Comparison of ENCODE assay signal across 1 cellular context in genomic region chr14:100290607-100291304, GRCh38.
A peak's percentile ranks its signal among the peaks of the same experiment; 100 is the strongest.
TF ChIP-seq lines count a peak whose summit lies in the region.

No MANE protein-coding gene starts in this region.

TF ChIP-seq in HepG2, 621 proteins besides CTCF, POLR2A, EP300 and RAD21 (continued from another document and continues in another):
- TF ChIP-seq NFYC (CRISPR knock-in tag; IDR thresholded peaks at IDR 0.05) (no peak), ESRRA (CRISPR knock-in tag; IDR thresholded peaks at IDR 0.05; ENCODE audit: low read depth) (peak; percentile 84), ZNF530 (CRISPR knock-in tag; IDR thresholded peaks at IDR 0.05; ENCODE audit: low read depth) (no peak), POLR2G (IDR thresholded peaks at IDR 0.05; ENCODE audit: low read depth, low read length) (peak; percentile 23; the same call in 1 of the 2 replicates), CERS6 (CRISPR knock-in tag; IDR thresholded peaks at IDR 0.05) (no peak), E2F2 (CRISPR knock-in tag; IDR thresholded peaks at IDR 0.05; ENCODE audit: borderline replicate concordance) (no peak), ZNF710 (CRISPR knock-in tag; IDR thresholded peaks at IDR 0.05; ENCODE audit: borderline replicate concordance) (peak; percentile 20; the same call in 1 of the 2 replicates), ZNF580 (CRISPR knock-in tag; IDR thresholded peaks at IDR 0.05; ENCODE audit: borderline replicate concordance, low read depth) (peak; percentile 84; the same call in 1 of the 2 replicates), ZNF431 (CRISPR knock-in tag; IDR thresholded peaks at IDR 0.05; ENCODE audit: borderline replicate concordance, low read depth) (0 out of 2 replicates have a peak, but pooled peaks have one; percentile 85), HINFP (CRISPR knock-in tag; IDR thresholded peaks at IDR 0.05; ENCODE audit: low read depth) (0 out of 2 replicates have a peak, but pooled peaks have one; percentile 38), TOE1 (CRISPR knock-in tag; IDR thresholded peaks at IDR 0.05) (no peak), ZNF121 (CRISPR knock-in tag; IDR thresholded peaks at IDR 0.05) (no peak), SIX4 (CRISPR knock-in tag; IDR thresholded peaks at IDR 0.05) (no peak), LCORL (IDR thresholded peaks at IDR 0.05) (no peak), LCORL (CRISPR knock-in tag; IDR thresholded peaks at IDR 0.05) (peak; percentile 50; the same call in 1 of the 2 replicates), THAP7 (CRISPR knock-in tag; IDR thresholded peaks at IDR 0.05) (no peak), ZSCAN21 (CRISPR knock-in tag; IDR thresholded peaks at IDR 0.05; ENCODE audit: borderline replicate concordance) (peak; percentile 90), RFX1 (IDR thresholded peaks at IDR 0.05) (no peak), MXD4 (CRISPR knock-in tag; IDR thresholded peaks at IDR 0.05) (0 out of 2 replicates have a peak, but pooled peaks have one; percentile 48), ZNF556 (CRISPR knock-in tag; IDR thresholded peaks at IDR 0.05; ENCODE audit: borderline replicate concordance) (peak; percentile 68; the same call in 1 of the 2 replicates), FOXJ3 (CRISPR knock-in tag; IDR thresholded peaks at IDR 0.05; ENCODE audit: borderline replicate concordance) (peak; percentile 70; the same call in 1 of the 2 replicates), SCMH1 (CRISPR knock-in tag; IDR thresholded peaks at IDR 0.05; ENCODE audit: borderline replicate concordance) (no peak), ZNF512B (CRISPR knock-in tag; IDR thresholded peaks at IDR 0.05; ENCODE audit: borderline replicate concordance) (0 out of 2 replicates have a peak, but pooled peaks have one; percentile 36), MATR3 (CRISPR knock-in tag; IDR thresholded peaks at IDR 0.05) (no peak), IKZF1 (IDR thresholded peaks at IDR 0.05) (no peak), FOXM1 (CRISPR knock-in tag; IDR thresholded peaks at IDR 0.05) (no peak), REXO4 (CRISPR knock-in tag; IDR thresholded peaks at IDR 0.05; ENCODE audit: borderline replicate concordance) (no peak), TFDP2 (CRISPR knock-in tag; IDR thresholded peaks at IDR 0.05) (no peak), CREB1 (IDR thresholded peaks at IDR 0.05) (0 out of 2 replicates have a peak, but pooled peaks have one; percentile 5), CREB1 (CRISPR knock-in tag; IDR thresholded peaks at IDR 0.05) (0 out of 2 replicates have a peak, but pooled peaks have one; percentile 18), GATAD2A (CRISPR knock-in tag; IDR thresholded peaks at IDR 0.05) (peak; percentile 89), TBX3 (IDR thresholded peaks at IDR 0.05; ENCODE audit: borderline replicate concordance) (peak; percentile 68; the same call in 1 of the 2 replicates), SRSF4 (IDR thresholded peaks at IDR 0.05; ENCODE audit: low read depth, low read length, poor library complexity, severe bottlenecking) (no peak), SAFB2 (CRISPR knock-in tag; IDR thresholded peaks at IDR 0.05; ENCODE audit: borderline replicate concordance, low read depth) (no peak; the same call in 1 of the 2 replicates), MTF1 (CRISPR knock-in tag; IDR thresholded peaks at IDR 0.05) (no peak), MNT (IDR thresholded peaks at IDR 0.05) (0 out of 2 replicates have a peak, but pooled peaks have one; percentile 21), ZNF180 (CRISPR knock-in tag; IDR thresholded peaks at IDR 0.05; ENCODE audit: borderline replicate concordance, low read depth) (no peak), RFXANK (CRISPR knock-in tag; IDR thresholded peaks at IDR 0.05) (no peak), YY1 (IDR thresholded peaks at IDR 0.05; ENCODE audit: insufficient read depth, insufficient replicate concordance, low read depth, low read length) (peak; percentile 58), RFXAP (CRISPR knock-in tag; IDR thresholded peaks at IDR 0.05; ENCODE audit: borderline replicate concordance) (peak; percentile 60; the same call in 1 of the 2 replicates), ZNF672 (CRISPR knock-in tag; IDR thresholded peaks at IDR 0.05) (no peak), MED1 (CRISPR knock-in tag; IDR thresholded peaks at IDR 0.05) (peak; percentile 88), ZNF709 (CRISPR knock-in tag; IDR thresholded peaks at IDR 0.05) (no peak), JUNB (CRISPR knock-in tag; IDR thresholded peaks at IDR 0.05; ENCODE audit: borderline replicate concordance) (no peak), MEIS1 (CRISPR knock-in tag; IDR thresholded peaks at IDR 0.05; ENCODE audit: borderline replicate concordance) (0 out of 2 replicates have a peak, but pooled peaks have one; percentile 61), SETDB1 (CRISPR knock-in tag; IDR thresholded peaks at IDR 0.05; ENCODE audit: borderline replicate concordance) (no peak), ZNF839 (CRISPR knock-in tag; IDR thresholded peaks at IDR 0.05; ENCODE audit: borderline replicate concordance) (0 out of 2 replicates have a peak, but pooled peaks have one; percentile 11), ZC3H13 (CRISPR knock-in tag; IDR thresholded peaks at IDR 0.05) (peak; percentile 85), TFE3 (CRISPR knock-in tag; IDR thresholded peaks at IDR 0.05) (peak; percentile 87), ZBTB8A (CRISPR knock-in tag; IDR thresholded peaks at IDR 0.05; ENCODE audit: borderline replicate concordance, low read depth) (no peak), ARNT (IDR thresholded peaks at IDR 0.05) (no peak), BRD4 (CRISPR knock-in tag; IDR thresholded peaks at IDR 0.05) (no peak), KAT7 (CRISPR knock-in tag; IDR thresholded peaks at IDR 0.05; ENCODE audit: borderline replicate concordance) (no peak)
